Comparison of ENCODE assay signal across 26 cellular contexts in the genomic region with DNA sequence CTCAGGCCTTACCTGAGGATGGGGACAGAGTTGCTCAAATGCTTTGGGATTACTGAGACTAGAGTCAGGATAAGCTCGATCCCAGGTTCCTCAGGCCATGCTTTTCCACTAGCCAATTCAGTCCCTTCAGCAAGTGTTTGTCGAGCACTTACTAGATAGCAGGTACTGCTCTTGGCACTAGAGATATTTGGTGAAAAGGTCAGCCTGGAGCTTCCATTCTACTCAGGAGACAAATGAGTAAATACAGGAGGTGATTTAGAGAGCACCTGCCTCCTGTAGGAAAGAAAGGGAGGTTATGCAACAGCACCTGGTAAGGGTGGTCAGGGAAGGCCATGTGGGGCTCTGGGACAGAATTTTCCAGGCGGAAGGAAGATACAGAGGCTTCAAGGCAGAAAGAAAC.
"Had no signal": no experiment of that assay in that cellular context is flagged by ENCODE, and none has a peak within 500 bp of the region (broad histone marks: within the 10 kb centered on the region; RNA-seq: fewer than 3 reads in every experiment).

No MANE protein-coding gene starts in this region.

- H3K9me3 ChIP-seq: left ventricle myocardium inferior, neutrophil, psoas muscle, right lobe of liver, uterus had no signal

- DNase-seq: hypothalamus; immature natural killer cell; kidney; left colon; left ventricle myocardium inferior; mesendoderm; naive B cell; natural killer cell; nephron progenitor cell; occipital lobe; psoas muscle; right lobe of liver; stimulated activated CD4-positive, alpha-beta T cell treated with anti-CD3 and anti-CD28 coated beads, Interleukin-1b, Interleukin-23, amount 100 ng/mL, for 48 hours; stimulated activated CD4-positive, alpha-beta T cell treated with anti-CD3 and anti-CD28 coated beads, Interleukin-2, amount 100 ng/mL, for 48 hours; stimulated activated CD4-positive, alpha-beta T cell treated with anti-CD3 and anti-CD28 coated beads, Interleukin-4, amount 100 ng/mL, for 4 hours; stimulated activated CD8-positive, alpha-beta memory T cell treated with anti-CD3 and anti-CD28 coated beads, Interleukin-4, amount 100 ng/mL, for 48 hours; stimulated activated naive CD4-positive, alpha-beta T cell treated with Interleukin-2 at 50 U/mL for 16 hours; stimulated activated naive CD8-positive, alpha-beta T cell treated with anti-CD3 and anti-CD28 coated beads, Interleukin-15, amount 100 ng/mL, for 72 hours; substantia nigra; uterus had no signal

- H3K4me1 ChIP-seq: left ventricle myocardium inferior, neural progenitor cell, psoas muscle, right lobe of liver, tibial nerve, uterus had no signal

- H3K27ac ChIP-seq: left ventricle myocardium inferior, neural progenitor cell, neutrophil, parathyroid adenoma, psoas muscle, right lobe of liver, tibial nerve, uterus had no signal

- H3K27me3 ChIP-seq: neural progenitor cell, neutrophil, right lobe of liver, tibial nerve, uterus had no signal

- H3K36me3 ChIP-seq: left ventricle myocardium inferior, neural progenitor cell, neutrophil, right lobe of liver, tibial nerve, uterus had no signal

- H3K4me3 ChIP-seq: left ventricle myocardium inferior, lung, neural progenitor cell, psoas muscle, right lobe of liver, smooth muscle cell, tibial nerve, uterus had no signal
